ENCODE assay signal across 16 cellular contexts in the genomic region with DNA sequence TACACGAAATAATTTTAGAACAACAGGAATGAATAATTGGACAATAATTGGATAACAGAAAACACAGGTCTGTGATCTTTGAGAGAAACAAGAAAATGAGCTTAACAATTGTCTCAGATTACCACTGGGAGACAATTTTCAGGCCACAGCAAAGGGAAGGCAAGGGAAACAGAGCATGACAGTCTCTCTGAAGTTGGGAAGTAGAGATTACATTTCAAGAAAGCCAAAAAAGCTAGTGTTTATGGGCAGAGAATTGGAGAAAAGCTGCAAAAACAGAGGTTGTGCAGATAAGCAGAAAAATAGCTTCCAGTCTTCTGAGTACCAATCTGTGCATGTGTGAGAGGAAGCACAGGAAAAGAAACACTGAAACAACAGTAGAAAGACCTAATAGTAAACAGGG.
"Had no signal": no experiment of that assay in that cellular context is flagged by ENCODE, and none has a peak within 500 bp of the region (broad histone marks: within the 10 kb centered on the region; RNA-seq: fewer than 3 reads in every experiment).

No MANE protein-coding gene starts in this region.

- H3K27ac Mint-ChIP-seq: activated naive CD8-positive, alpha-beta T cell; natural killer cell; stimulated activated memory B cell treated with anti-CD40 and anti-IgM and Interleukin-4, amounts not matched to agents 10 μg/mL and 1 μg/mL and 100 μg/mL, for 72 hours; type B pancreatic cell had no signal

- H3K4me3 Mint-ChIP-seq: activated naive CD8-positive, alpha-beta T cell; natural killer cell; stimulated activated memory B cell treated with anti-CD40 and anti-IgM and Interleukin-4, amounts not matched to agents 10 μg/mL and 1 μg/mL and 100 μg/mL, for 72 hours; type B pancreatic cell had no signal

- H3K27me3 Mint-ChIP-seq: activated naive CD8-positive, alpha-beta T cell; stimulated activated memory B cell treated with anti-CD40 and anti-IgM and Interleukin-4, amounts not matched to agents 10 μg/mL and 1 μg/mL and 100 μg/mL, for 72 hours; type B pancreatic cell had no signal

- DNase-seq: activated CD4-positive, alpha-beta T cell treated with anti-CD3 and anti-CD28 coated beads, Interleukin-2, amount 50 U/mL, for 1 hour; activated CD8-positive, alpha-beta memory T cell treated with anti-CD3 and anti-CD28 coated beads, Interleukin-2, amount 50 U/mL, for 4 hours; activated gamma-delta T cell treated with Interleukin-2 at 50 U/mL for 16 hours; activated T-cell treated with anti-CD3 and anti-CD28 coated beads, Interleukin-2, amount 50 U/mL, for 48 hours; effector CD4-positive, alpha-beta T cell; esophagus squamous epithelium; mesendoderm; natural killer cell; retina; spleen; stimulated activated CD4-positive, alpha-beta T cell treated with anti-CD3 and anti-CD28 coated beads, Interleukin-4, amount 100 ng/mL, for 4 hours; testis had no signal

- ATAC-seq: natural killer cell; stimulated activated memory B cell treated with anti-CD40 and anti-IgM and Interleukin-4, amounts not matched to agents 10 μg/mL and 1 μg/mL and 100 μg/mL, for 72 hours had no signal

- H3K4me3 ChIP-seq: esophagus squamous epithelium, spleen, testis had no signal

- H3K27ac ChIP-seq: spleen, testis had no signal

- H3K27me3 ChIP-seq: esophagus squamous epithelium, spleen, testis had no signal

- H3K9me3 ChIP-seq: testis had no signal

- FAIRE-seq: bronchial epithelial cell had no signal

- H3K4me1 ChIP-seq: spleen, testis had no signal
